22 cellular contexts compared by ENCODE assay signal in genomic region chr21:38325216-38325615, GRCh38.
"Had no signal": no experiment of that assay in that cellular context is flagged by ENCODE, and none has a peak within 500 bp of the region (broad histone marks: within the 10 kb centered on the region; RNA-seq: fewer than 3 reads in every experiment).

No MANE protein-coding gene starts in this region.

- H3K9me3 Mint-ChIP-seq: neural crest cell, type B pancreatic cell had no signal

- H3K27me3 ChIP-seq: testis had no signal

- ATAC-seq: activated T-cell treated with anti-CD3 and anti-CD28 coated beads, Interleukin-2, amount 50 U/mL, for 72 hours; esophagus mucosa; left colon; lower lobe of right lung; right cardiac atrium; stimulated activated memory B cell treated with anti-CD40 and anti-IgM and Interleukin-4, amounts not matched to agents 10 μg/mL and 1 μg/mL and 100 μg/mL, for 72 hours had no signal

- H3K9me3 ChIP-seq: lower lobe of right lung, prostate gland, testis had no signal

- H3K4me1 Mint-ChIP-seq: stimulated activated memory B cell treated with anti-CD40 and anti-IgM and Interleukin-4, amounts not matched to agents 10 μg/mL and 1 μg/mL and 100 μg/mL, for 72 hours had no signal

- FAIRE-seq: bronchial epithelial cell, islet of Langerhans had no signal

- DNase-seq: activated CD4-positive, alpha-beta T cell treated with anti-CD3 and anti-CD28 coated beads for 1 hour; activated CD8-positive, alpha-beta memory T cell treated with anti-CD3 and anti-CD28 coated beads for 24 hours; activated effector memory CD4-positive, alpha-beta T cell treated with anti-CD3 and anti-CD28 coated beads, Interleukin-2, amount 50 U/mL, for 16 hours; activated naive CD4-positive, alpha-beta T cell treated with anti-CD3 and anti-CD28 coated beads, Interleukin-2, amount 50 U/mL, for 16 hours; activated T-cell treated with anti-CD3 and anti-CD28 coated beads, Interleukin-2, amount 50 U/mL, for 72 hours; cerebellar nuclear complex; cortex of kidney; left colon; lower lobe of right lung; midbrain; right cardiac atrium; stimulated activated CD4-positive, alpha-beta T cell treated with anti-CD3 and anti-CD28 coated beads, Interleukin-4, amount 100 ng/mL, for 4 hours; T-helper 1 cell; T1000; testis had no signal

- H3K36me3 ChIP-seq: lower lobe of right lung, prostate gland had no signal

- H3K27me3 Mint-ChIP-seq: stimulated activated memory B cell treated with anti-CD40 and anti-IgM and Interleukin-4, amounts not matched to agents 10 μg/mL and 1 μg/mL and 100 μg/mL, for 72 hours had no signal

- H3K27ac ChIP-seq: lower lobe of right lung, prostate gland, testis had no signal

- H3K4me1 ChIP-seq: prostate gland had no signal

- H3K4me3 Mint-ChIP-seq: activated T-cell treated with anti-CD3 and anti-CD28 coated beads, Interleukin-2, amount 50 U/mL, for 72 hours; neural crest cell; stimulated activated memory B cell treated with anti-CD40 and anti-IgM and Interleukin-4, amounts not matched to agents 10 μg/mL and 1 μg/mL and 100 μg/mL, for 72 hours; type B pancreatic cell had no signal

- H3K27ac Mint-ChIP-seq: activated T-cell treated with anti-CD3 and anti-CD28 coated beads, Interleukin-2, amount 50 U/mL, for 72 hours; stimulated activated memory B cell treated with anti-CD40 and anti-IgM and Interleukin-4, amounts not matched to agents 10 μg/mL and 1 μg/mL and 100 μg/mL, for 72 hours; type B pancreatic cell had no signal

- H3K4me3 ChIP-seq: lower lobe of right lung, prostate gland, testis had no signal

- H3K36me3 Mint-ChIP-seq: stimulated activated memory B cell treated with anti-CD40 and anti-IgM and Interleukin-4, amounts not matched to agents 10 μg/mL and 1 μg/mL and 100 μg/mL, for 72 hours; type B pancreatic cell had no signal
